Comparison of ENCODE assay signal across 2 cellular contexts in genomic region chr12:80715850-80716249, GRCh38.
TF ChIP-seq lines count a peak whose summit lies in the region.

No MANE protein-coding gene starts in this region.

TF ChIP-seq in GM23338, 12 proteins besides CTCF, POLR2A, EP300 and RAD21 (continued from another document):
- TF ChIP-seq ZNF462 (CRISPR knock-in tag; IDR thresholded peaks at IDR 0.05) (no peak), EZH2 (IDR thresholded peaks at IDR 0.05; ENCODE audit: low read depth, unreplicated experiment) (no peak), CREB1 (CRISPR knock-in tag; IDR thresholded peaks at IDR 0.05; ENCODE audit: low read depth) (no peak), EZH2phosphoT487 (IDR thresholded peaks at IDR 0.05; ENCODE audit: unreplicated experiment) (no peak), ZNF114 (CRISPR knock-in tag; IDR thresholded peaks at IDR 0.05) (no peak), ETS1 (IDR thresholded peaks at IDR 0.05) (no peak), NANOG (IDR thresholded peaks at IDR 0.05; ENCODE audit: borderline replicate concordance) (no peak), POLR2AphosphoS5 (IDR thresholded peaks at IDR 0.05; ENCODE audit: low read depth) (no peak)
- TF ChIP-seq, protein P1, sequence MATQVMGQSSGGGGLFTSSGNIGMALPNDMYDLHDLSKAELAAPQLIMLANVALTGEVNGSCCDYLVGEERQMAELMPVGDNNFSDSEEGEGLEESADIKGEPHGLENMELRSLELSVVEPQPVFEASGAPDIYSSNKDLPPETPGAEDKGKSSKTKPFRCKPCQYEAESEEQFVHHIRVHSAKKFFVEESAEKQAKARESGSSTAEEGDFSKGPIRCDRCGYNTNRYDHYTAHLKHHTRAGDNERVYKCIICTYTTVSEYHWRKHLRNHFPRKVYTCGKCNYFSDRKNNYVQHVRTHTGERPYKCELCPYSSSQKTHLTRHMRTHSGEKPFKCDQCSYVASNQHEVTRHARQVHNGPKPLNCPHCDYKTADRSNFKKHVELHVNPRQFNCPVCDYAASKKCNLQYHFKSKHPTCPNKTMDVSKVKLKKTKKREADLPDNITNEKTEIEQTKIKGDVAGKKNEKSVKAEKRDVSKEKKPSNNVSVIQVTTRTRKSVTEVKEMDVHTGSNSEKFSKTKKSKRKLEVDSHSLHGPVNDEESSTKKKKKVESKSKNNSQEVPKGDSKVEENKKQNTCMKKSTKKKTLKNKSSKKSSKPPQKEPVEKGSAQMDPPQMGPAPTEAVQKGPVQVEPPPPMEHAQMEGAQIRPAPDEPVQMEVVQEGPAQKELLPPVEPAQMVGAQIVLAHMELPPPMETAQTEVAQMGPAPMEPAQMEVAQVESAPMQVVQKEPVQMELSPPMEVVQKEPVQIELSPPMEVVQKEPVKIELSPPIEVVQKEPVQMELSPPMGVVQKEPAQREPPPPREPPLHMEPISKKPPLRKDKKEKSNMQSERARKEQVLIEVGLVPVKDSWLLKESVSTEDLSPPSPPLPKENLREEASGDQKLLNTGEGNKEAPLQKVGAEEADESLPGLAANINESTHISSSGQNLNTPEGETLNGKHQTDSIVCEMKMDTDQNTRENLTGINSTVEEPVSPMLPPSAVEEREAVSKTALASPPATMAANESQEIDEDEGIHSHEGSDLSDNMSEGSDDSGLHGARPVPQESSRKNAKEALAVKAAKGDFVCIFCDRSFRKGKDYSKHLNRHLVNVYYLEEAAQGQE (IDR thresholded peaks at IDR 0.05; ENCODE audit: unreplicated experiment) = no peak

TF ChIP-seq in WTC11, 78 proteins besides CTCF, POLR2A, EP300 and RAD21 (continued from another document):
- TF ChIP-seq ARID4B (CRISPR knock-in tag; IDR thresholded peaks at IDR 0.05; ENCODE audit: borderline replicate concordance) = no peak
- TF ChIP-seq MYBL2 (CRISPR knock-in tag; IDR thresholded peaks at IDR 0.05) = no peak
- TF ChIP-seq ETV6 (CRISPR knock-in tag; IDR thresholded peaks at IDR 0.05) = no peak
- TF ChIP-seq, protein P2, sequence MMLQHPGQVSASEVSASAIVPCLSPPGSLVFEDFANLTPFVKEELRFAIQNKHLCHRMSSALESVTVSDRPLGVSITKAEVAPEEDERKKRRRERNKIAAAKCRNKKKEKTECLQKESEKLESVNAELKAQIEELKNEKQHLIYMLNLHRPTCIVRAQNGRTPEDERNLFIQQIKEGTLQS (CRISPR knock-in tag; conservative IDR thresholded peaks at IDR 0.05) = no peak
- TF ChIP-seq SMAD4 (CRISPR knock-in tag; IDR thresholded peaks at IDR 0.05) = no peak
- TF ChIP-seq TEAD1 (CRISPR knock-in tag; IDR thresholded peaks at IDR 0.05) = no peak
- TF ChIP-seq, protein P3, sequence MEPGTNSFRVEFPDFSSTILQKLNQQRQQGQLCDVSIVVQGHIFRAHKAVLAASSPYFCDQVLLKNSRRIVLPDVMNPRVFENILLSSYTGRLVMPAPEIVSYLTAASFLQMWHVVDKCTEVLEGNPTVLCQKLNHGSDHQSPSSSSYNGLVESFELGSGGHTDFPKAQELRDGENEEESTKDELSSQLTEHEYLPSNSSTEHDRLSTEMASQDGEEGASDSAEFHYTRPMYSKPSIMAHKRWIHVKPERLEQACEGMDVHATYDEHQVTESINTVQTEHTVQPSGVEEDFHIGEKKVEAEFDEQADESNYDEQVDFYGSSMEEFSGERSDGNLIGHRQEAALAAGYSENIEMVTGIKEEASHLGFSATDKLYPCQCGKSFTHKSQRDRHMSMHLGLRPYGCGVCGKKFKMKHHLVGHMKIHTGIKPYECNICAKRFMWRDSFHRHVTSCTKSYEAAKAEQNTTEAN (CRISPR knock-in tag; IDR thresholded peaks at IDR 0.05) = no peak
- TF ChIP-seq, protein P4, sequence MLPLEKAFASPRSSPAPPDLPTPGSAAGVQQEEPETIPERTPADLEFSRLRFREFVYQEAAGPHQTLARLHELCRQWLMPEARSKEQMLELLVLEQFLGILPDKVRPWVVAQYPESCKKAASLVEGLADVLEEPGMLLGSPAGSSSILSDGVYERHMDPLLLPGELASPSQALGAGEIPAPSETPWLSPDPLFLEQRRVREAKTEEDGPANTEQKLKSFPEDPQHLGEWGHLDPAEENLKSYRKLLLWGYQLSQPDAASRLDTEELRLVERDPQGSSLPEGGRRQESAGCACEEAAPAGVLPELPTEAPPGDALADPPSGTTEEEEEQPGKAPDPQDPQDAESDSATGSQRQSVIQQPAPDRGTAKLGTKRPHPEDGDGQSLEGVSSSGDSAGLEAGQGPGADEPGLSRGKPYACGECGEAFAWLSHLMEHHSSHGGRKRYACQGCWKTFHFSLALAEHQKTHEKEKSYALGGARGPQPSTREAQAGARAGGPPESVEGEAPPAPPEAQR (CRISPR knock-in tag; IDR thresholded peaks at IDR 0.05) = no peak
- TF ChIP-seq NR3C1 (CRISPR knock-in tag; conservative IDR thresholded peaks at IDR 0.05; ENCODE audit: low read depth) = no peak
- no peak for TF ChIP-seq NR2C2 (CRISPR knock-in tag; IDR thresholded peaks at IDR 0.05)
- TF ChIP-seq GABPB1 (CRISPR knock-in tag; IDR thresholded peaks at IDR 0.05) = no peak
- TF ChIP-seq NFE2L1 (CRISPR knock-in tag; IDR thresholded peaks at IDR 0.05) = no peak
- no peak for TF ChIP-seq IRF2 (CRISPR knock-in tag; IDR thresholded peaks at IDR 0.05; ENCODE audit: borderline replicate concordance, low read depth)
- no peak for TF ChIP-seq AFF4 (CRISPR knock-in tag; IDR thresholded peaks at IDR 0.05; ENCODE audit: borderline replicate concordance)
- TF ChIP-seq ERG (CRISPR knock-in tag; IDR thresholded peaks at IDR 0.05) = no peak
- no peak for TF ChIP-seq GTF2I (CRISPR knock-in tag; conservative IDR thresholded peaks at IDR 0.05)
